Comparison of ENCODE assay signal across 10 cellular contexts in the genomic region with DNA sequence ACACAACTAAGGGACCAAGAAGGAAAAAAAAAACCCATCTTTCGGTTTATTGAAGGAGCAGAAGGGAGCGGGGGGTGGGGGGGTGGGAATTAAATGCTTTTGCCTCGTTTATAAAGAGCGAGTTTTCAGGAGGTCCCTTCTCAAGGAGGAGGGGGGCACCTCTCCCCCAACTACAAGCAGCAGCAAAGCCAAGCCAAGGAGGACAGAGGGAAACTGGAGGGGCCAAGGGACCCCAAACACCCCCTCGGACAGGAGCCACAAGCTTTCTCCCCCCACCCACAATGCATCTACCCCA. TPM values are rescaled to one million over a fixed set of nuclear protein-coding genes. Genes with fewer than 3 reads are reported as not detected.
A peak's percentile ranks its signal among the peaks of the same experiment; 100 is the strongest.
DNase-seq lines count a peak whose midpoint lies in the region; ATAC-seq and TF ChIP-seq lines count a peak whose summit lies in the region.
"Had no signal": no experiment of that assay in that cellular context is flagged by ENCODE, and none has a peak within 500 bp of the region (broad histone marks: within the 10 kb centered on the region; RNA-seq: fewer than 3 reads in every experiment).

No MANE protein-coding gene starts in this region.

- peaks cover 10% of the 10 kb centered on the region for H3K27me3 Mint-ChIP-seq in CD4-positive, CD25-positive, alpha-beta regulatory T cell
- H3K27me3 Mint-ChIP-seq in MCF 10A (ENCODE audit: insufficient read depth, unreplicated experiment): peaks cover 6% of the 10 kb centered on the region
- peaks cover 6% of the 10 kb centered on the region for H3K27me3 Mint-ChIP-seq in nephron (ENCODE audit: low read depth)

- ATAC-seq in CD4-positive, CD25-positive, alpha-beta regulatory T cell (ENCODE audit: low read depth in 2 of 2): no peak
- no peak for ATAC-seq in HG02938 (IDR thresholded peaks at IDR 0.05; ENCODE audit: unreplicated experiment)

- H3F3A ChIP-seq in MM.1S (ENCODE audit: insufficient read depth, low read length): peaks cover 5% of the 10 kb centered on the region

- no peak overlapping the region for H3K4me3 ChIP-seq in CD4-positive, CD25-positive, alpha-beta regulatory T cell (ENCODE audit: low read depth, low read length)
- H3K4me3 ChIP-seq in MM.1S (ENCODE audit: low read length): no peak overlapping the region

- H3K4me1 ChIP-seq in CD4-positive, CD25-positive, alpha-beta regulatory T cell (ENCODE audit: control insufficient read depth, insufficient read depth, low read length, poor library complexity, severe bottlenecking): peaks cover 43% of the 10 kb centered on the region
- peaks cover 24% of the 10 kb centered on the region for H3K4me1 ChIP-seq in MM.1S (ENCODE audit: low read length)

- H3K79me2 ChIP-seq in MM.1S (ENCODE audit: low read length): peaks cover 17% of the 10 kb centered on the region

- no peak overlapping the region for H3K9ac ChIP-seq in MM.1S (ENCODE audit: low read length)

- no TSS peak for BruUV-seq in MCF 10A (replicated peaks; lab: Mats Ljungman, UMichigan)

- no peaks in the 10 kb centered on the region for H3K27me3 ChIP-seq in CD4-positive, CD25-positive, alpha-beta regulatory T cell (ENCODE audit: control insufficient read depth, insufficient read depth, low read length)
- peaks cover 4% of the 10 kb centered on the region; the same call in 1 of the 2 replicates for H3K27me3 ChIP-seq in MM.1S (replicated peaks; ENCODE audit: insufficient read depth, low read length)

- H3K9me2 ChIP-seq in MM.1S (replicated peaks; ENCODE audit: insufficient read depth, low read length): no peaks in the 10 kb centered on the region

- H3K27ac ChIP-seq in CD4-positive, CD25-positive, alpha-beta regulatory T cell (ENCODE audit: insufficient read depth, low read length, poor library complexity, severe bottlenecking): no peak overlapping the region
- no peak overlapping the region for H3K27ac ChIP-seq in MM.1S (ENCODE audit: low read length)

- peaks cover 8% of the 10 kb centered on the region for H3K36me3 Mint-ChIP-seq in CD4-positive, CD25-positive, alpha-beta regulatory T cell
- peaks cover 18% of the 10 kb centered on the region for H3K36me3 Mint-ChIP-seq in MCF 10A (ENCODE audit: insufficient read depth, unreplicated experiment)
- H3K36me3 Mint-ChIP-seq in nephron (ENCODE audit: low read depth): peaks cover 4% of the 10 kb centered on the region

- POLR2A ChIA-PET in MCF 10A (lab: Yijun Ruan, JAX): interaction anchor here (0.6 kb wide), 1 partner anchor 278 kb away, joined by 3 read pairs; no protein-coding TSS in a partner anchor

- no peak for TF ChIP-seq CTCF in MM.1S (IDR thresholded peaks at IDR 0.05; ENCODE audit: low read length)
- no peak for TF ChIP-seq CTCF in MCF 10A (IDR thresholded peaks at IDR 0.05; ENCODE audit: unreplicated experiment)
- peak in 1 of 3 experiments; percentile 22 for TF ChIP-seq CTCF in nephron (IDR thresholded peaks at IDR 0.05; ENCODE audit: unreplicated experiment in 3 of 3)

- H3K9me3 Mint-ChIP-seq in CD4-positive, CD25-positive, alpha-beta regulatory T cell: no peaks in the 10 kb centered on the region
- H3K9me3 Mint-ChIP-seq in MCF 10A (ENCODE audit: unreplicated experiment) (no peaks in the 10 kb centered on the region), nephron (no peaks in the 10 kb centered on the region)

- H3K36me3 ChIP-seq in CD4-positive, CD25-positive, alpha-beta regulatory T cell (ENCODE audit: control insufficient read depth, insufficient read depth, low read length): no peaks in the 10 kb centered on the region
- H3K36me3 ChIP-seq in MM.1S (replicated peaks; ENCODE audit: insufficient read depth, low read length): no peaks in the 10 kb centered on the region

- peak overlapping the region in 2 of 3 donors; percentile 36 to 95 for H3K27ac Mint-ChIP-seq in CD4-positive, CD25-positive, alpha-beta regulatory T cell
- no peak overlapping the region for H3K27ac Mint-ChIP-seq in MCF 10A (ENCODE audit: low read depth, unreplicated experiment)
- peak overlapping the region; percentile 54 to 91 (median 86) for H3K27ac Mint-ChIP-seq in nephron

- CTCF ChIA-PET in MCF 10A (lab: Yijun Ruan, JAX): interaction anchor here (0.7 to 1.7 kb wide), 3 partner anchors 11 to 40 kb away, joined by 3 to 9 read pairs (median 3); no protein-coding TSS in a partner anchor

- peaks cover 0 to 32% (median 20%) of the 10 kb centered on the region in 4 donors for H3K4me1 Mint-ChIP-seq in CD4-positive, CD25-positive, alpha-beta regulatory T cell
- H3K4me1 Mint-ChIP-seq in MCF 10A (ENCODE audit: insufficient read depth, unreplicated experiment) (peaks cover 10% of the 10 kb centered on the region), nephron (peaks cover 36% of the 10 kb centered on the region)

- DNase-seq in CD4-positive, CD25-positive, alpha-beta regulatory T cell: no peak
- DNase-seq in MM.1S (no peak), MCF 10A (ENCODE audit: unreplicated experiment) (no peak), cerebellar nuclear complex (lab: John Stamatoyannopoulos, UW) (no peak), NCI-H82 treated with DMSO at 0.1 percent for 48 hours (lab: John Stamatoyannopoulos, UW; ENCODE audit: unreplicated experiment) (no peak), OCI-M2 (lab: John Stamatoyannopoulos, UW; ENCODE audit: unreplicated experiment) (no peak)

- intact Hi-C loops in MCF 10A (cut with micrococcal nuclease): loop anchor here (1.0 to 10.0 kb wide), 3 partner anchors 66 to 113 kb away; a partner anchor contains a TSS

- no peak overlapping the region for H2AFZ ChIP-seq in MM.1S (ENCODE audit: low read length)

- H3K4me2 ChIP-seq in MM.1S (ENCODE audit: low read depth, low read length): peak overlapping the region; percentile 100; the same call in 1 of the 2 replicates

- no peaks in the 10 kb centered on the region for H4K20me1 ChIP-seq in MM.1S (ENCODE audit: insufficient read depth, low read length)

- no peaks in the 10 kb centered on the region for H3K9me3 ChIP-seq in CD4-positive, CD25-positive, alpha-beta regulatory T cell (ENCODE audit: control insufficient read depth in 2 of 2, low read length in 2 of 2)
- no peaks in the 10 kb centered on the region for H3K9me3 ChIP-seq in MM.1S (replicated peaks; ENCODE audit: insufficient read depth, low read length)

- peak overlapping the region; percentile 72 to 94 (median 85) for H3K4me3 Mint-ChIP-seq in CD4-positive, CD25-positive, alpha-beta regulatory T cell
- H3K4me3 Mint-ChIP-seq in MCF 10A (ENCODE audit: unreplicated experiment) (peak overlapping the region; percentile 69), nephron (peak overlapping the region; percentile 82 to 88 (median 86))

RNA-seq across cellular contexts. Expression of a gene that starts 2.4 kb away (rescaled TPM):
- 21.2 TPM for total RNA-seq in CD4-positive, CD25-positive, alpha-beta regulatory T cell
- 1 to 10 TPM; 4.5 to 6.4 (median 5.4) TPM for polyA plus RNA-seq in CD4-positive, CD25-positive, alpha-beta regulatory T cell
- total RNA-seq in MCF 10A (2022): 14.7 and 18.1 TPM in 2 replicates

RNA-seq across cellular contexts. Expression of a gene that starts 18.9 kb away (rescaled TPM):
- total RNA-seq in CD4-positive, CD25-positive, alpha-beta regulatory T cell: 8.7 TPM
- under 1 TPM in 3 of 4 donors, not detected in 1; 0.17 to 0.44 (median 0.20) TPM for polyA plus RNA-seq in CD4-positive, CD25-positive, alpha-beta regulatory T cell
- total RNA-seq in MCF 10A (2022): 5.5 and 7.0 TPM in 2 replicates

RNA-seq across cellular contexts. Expression of a gene that starts 19.4 kb away (rescaled TPM):
- not detected for total RNA-seq in CD4-positive, CD25-positive, alpha-beta regulatory T cell
- polyA plus RNA-seq in CD4-positive, CD25-positive, alpha-beta regulatory T cell: not detected
- not detected in 2 replicates for total RNA-seq in MCF 10A (2022)
- total RNA-seq: dermis blood vessel endothelial cell had no signal

RNA-seq across cellular contexts. Expression of a gene that starts 20.6 kb away (rescaled TPM):
- 87.6 TPM for total RNA-seq in CD4-positive, CD25-positive, alpha-beta regulatory T cell
- 10 to 100 TPM in 2 of 4 donors, 1 to 10 TPM in 2; 5.0 to 13.0 (median 8.6) TPM for polyA plus RNA-seq in CD4-positive, CD25-positive, alpha-beta regulatory T cell
- 77.4 and 86.2 TPM in 2 replicates for total RNA-seq in MCF 10A (2022)

RNA-seq across cellular contexts. Expression of a gene that starts 31.0 kb away (rescaled TPM):
- not detected for total RNA-seq in CD4-positive, CD25-positive, alpha-beta regulatory T cell
- polyA plus RNA-seq in CD4-positive, CD25-positive, alpha-beta regulatory T cell: not detected
- not detected in 2 replicates for total RNA-seq in MCF 10A (2022)
- total RNA-seq: activated CD8-positive, alpha-beta memory T cell treated with anti-CD3 and anti-CD28 coated beads for 36 hours; dermis blood vessel endothelial cell had no signal
